19 cellular contexts compared by ENCODE assay signal in the genomic region with DNA sequence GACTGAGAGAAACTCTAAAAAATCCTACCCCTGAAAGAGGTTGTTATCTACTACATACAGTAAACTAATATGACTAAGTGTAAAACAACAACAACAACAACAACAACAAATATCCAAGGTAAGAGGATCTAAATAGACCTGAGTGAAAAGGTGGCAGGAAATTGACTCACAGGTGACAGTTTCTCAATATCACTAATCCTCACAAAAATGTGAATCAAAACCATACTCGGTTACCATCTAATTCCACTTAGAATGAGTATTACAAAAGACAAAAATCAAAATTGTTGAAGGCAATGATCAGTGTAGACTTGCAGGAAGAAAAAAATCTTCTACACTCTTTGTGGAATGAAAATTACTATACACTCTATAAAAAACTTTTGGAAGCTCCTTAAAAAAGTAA. TPM values are rescaled to one million over a fixed set of nuclear protein-coding genes. Genes with fewer than 3 reads are reported as not detected.
"Had no signal": no experiment of that assay in that cellular context is flagged by ENCODE, and none has a peak within 500 bp of the region (broad histone marks: within the 10 kb centered on the region; RNA-seq: fewer than 3 reads in every experiment).

No MANE protein-coding gene starts in this region.

- H3K4me3 Mint-ChIP-seq: nephron had no signal

- H3K9me3 Mint-ChIP-seq: nephron had no signal

- H3K27ac Mint-ChIP-seq: nephron had no signal

- DNase-seq: activated effector memory CD4-positive, alpha-beta T cell treated with Interleukin-2 at 50 U/mL for 16 hours; adrenal gland; caudate nucleus; effector memory CD4-positive, alpha-beta T cell; gastrocnemius medialis; heart right ventricle; islet precursor cell; mammary epithelial cell; mucosa of descending colon; occipital lobe; right lobe of liver; stimulated activated CD4-positive, alpha-beta T cell treated with anti-CD3 and anti-CD28 coated beads, Interleukin-1b, Interleukin-23, amount 100 ng/mL, for 48 hours; stimulated activated naive CD4-positive, alpha-beta T cell; T-helper 9 cell; upper lobe of left lung had no signal

- H3K4me1 Mint-ChIP-seq: nephron had no signal

- ATAC-seq: gastrocnemius medialis, heart right ventricle, left lobe of liver, mucosa of descending colon, right lobe of liver had no signal

RNA-seq across cellular contexts. Expression of gene RGL4, which starts 17.5 kb away (rescaled TPM):
- total RNA-seq: left lobe of liver, mammary epithelial cell, occipital lobe, right lobe of liver, temporal lobe had no signal

RNA-seq across cellular contexts. Expression of gene VPREB3, which starts 46.0 kb away (rescaled TPM):
- total RNA-seq: mammary epithelial cell, occipital lobe, prostate gland, temporal lobe had no signal

RNA-seq across cellular contexts. Expression of gene C22orf15, which starts 54.5 kb away (rescaled TPM):
- total RNA-seq: gastrocnemius medialis, heart right ventricle, left lobe of liver, mammary epithelial cell, occipital lobe, prostate gland, right lobe of liver had no signal
